In the genomic region with DNA sequence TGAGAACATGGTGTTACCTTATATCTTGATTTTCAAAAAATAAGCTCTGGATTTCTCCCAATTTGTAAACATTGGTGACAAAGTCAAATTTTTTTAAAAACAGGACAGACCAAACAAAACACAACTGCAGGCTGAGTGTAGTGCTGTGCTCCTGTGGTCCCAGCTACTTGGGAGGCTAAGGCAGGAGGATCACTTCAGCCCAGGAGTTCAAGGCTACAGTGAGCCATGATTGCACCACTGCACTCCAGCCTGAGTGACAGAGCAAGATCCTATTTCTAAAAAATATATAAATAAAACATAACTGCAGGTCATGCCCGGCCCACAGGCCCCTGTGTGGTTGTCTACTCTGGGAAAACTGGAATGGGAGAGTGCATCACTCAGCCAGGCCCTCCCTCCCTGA, we compare ENCODE assay signal across 34 cellular contexts. TPM values are rescaled to one million over a fixed set of nuclear protein-coding genes. Genes with fewer than 3 reads are reported as not detected.
"Had no signal": no experiment of that assay in that cellular context is flagged by ENCODE, and none has a peak within 500 bp of the region (broad histone marks: within the 10 kb centered on the region; RNA-seq: fewer than 3 reads in every experiment).

No MANE protein-coding gene starts in this region.

- H3K9me3 ChIP-seq: adrenal gland, body of pancreas, colonic mucosa, esophagus squamous epithelium, gastroesophageal sphincter had no signal

- H3K27me3 ChIP-seq: adrenal gland, body of pancreas, colonic mucosa, esophagus squamous epithelium, gastroesophageal sphincter had no signal

- H3K27ac ChIP-seq: adrenal gland, body of pancreas, colonic mucosa, epithelial cell of prostate, esophagus squamous epithelium, gastroesophageal sphincter, WERI-Rb-1 had no signal

- H3K36me3 ChIP-seq: adrenal gland, colonic mucosa, esophagus squamous epithelium, gastroesophageal sphincter, WERI-Rb-1 had no signal

- H3K4me1 ChIP-seq: colonic mucosa had no signal

- H3K4me3 ChIP-seq: adrenal gland, body of pancreas, colonic mucosa, esophagus squamous epithelium, gastroesophageal sphincter had no signal

- ATAC-seq: activated CD4-positive, CD25-positive, alpha-beta regulatory T cell treated with anti-CD3 and anti-CD28 coated beads, Interleukin-2, amount 50 U/mL, for 24 hours; activated CD8-positive, alpha-beta T cell treated with anti-CD3 and anti-CD28 coated beads for 36 hours; activated naive CD8-positive, alpha-beta T cell treated with anti-CD3 and anti-CD28 coated beads, Interleukin-2, amount 50 U/mL, for 24 hours; activated T-cell treated with anti-CD3 and anti-CD28 coated beads, Interleukin-2, amount 50 U/mL, for 4 hours; activated T-helper 17 cell treated with anti-CD3 and anti-CD28 coated beads, Interleukin-2, amount 50 U/mL, for 72 hours; body of pancreas; gastroesophageal sphincter; T-helper 17 cell had no signal

- DNase-seq: activated B cell treated with CpG ODN at 0.5 μM for 24 hours; activated CD4-positive, alpha-beta T cell treated with anti-CD3 and anti-CD28 coated beads for 48 hours; activated CD4-positive, alpha-beta T cell treated with anti-CD3 and anti-CD28 coated beads, Interleukin-2, amount 50 U/mL, for 1 hour; activated CD4-positive, alpha-beta T cell treated with anti-CD3 and anti-CD28 coated beads, Interleukin-2, amount 50 U/mL, for 48 hours; activated CD8-positive, alpha-beta memory T cell treated with anti-CD3 and anti-CD28 coated beads for 24 hours; activated CD8-positive, alpha-beta T cell treated with anti-CD3 and anti-CD28 coated beads for 36 hours; activated effector memory CD4-positive, alpha-beta T cell treated with Interleukin-2 at 50 U/mL for 16 hours; activated gamma-delta T cell treated with Interleukin-2 at 50 U/mL for 16 hours; activated naive CD4-positive, alpha-beta T cell treated with Interleukin-2 at 50 U/mL for 16 hours; activated naive CD8-positive, alpha-beta T cell treated with anti-CD3 and anti-CD28 coated beads for 36 hours; activated naive CD8-positive, alpha-beta T cell treated with anti-CD3 and anti-CD28 coated beads, Interleukin-2, amount 50 U/mL, for 24 hours; activated T-cell treated with anti-CD3 and anti-CD28 coated beads, Interleukin-2, amount 50 U/mL, for 4 hours; amygdala; body of pancreas; caudate nucleus; colonic mucosa; effector CD8-positive, alpha-beta T cell; esophagus squamous epithelium; foreskin melanocyte; T-helper 1 cell; T-helper 17 cell; T1000; WERI-Rb-1 had no signal

RNA-seq across cellular contexts. Expression of gene UROC1, which starts 37.9 kb away (rescaled TPM):
- total RNA-seq: activated B cell treated with CpG ODN at 0.5 μM for 24 hours; activated CD8-positive, alpha-beta T cell treated with anti-CD3 and anti-CD28 coated beads for 36 hours; activated naive CD8-positive, alpha-beta T cell treated with anti-CD3 and anti-CD28 coated beads for 36 hours; activated T-cell treated with anti-CD3 and anti-CD28 coated beads, Interleukin-2, amount 50 U/mL, for 4 hours; activated T-helper 17 cell treated with anti-CD3 and anti-CD28 coated beads, Interleukin-2, amount 50 U/mL, for 72 hours; aorta; body of pancreas; colonic mucosa; dermis microvascular lymphatic vessel endothelial cell; endothelial cell of umbilical vein; esophagus squamous epithelium; fibroblast of lung; fibroblast of villous mesenchyme; gastroesophageal sphincter; glomerular endothelial cell; T-helper 17 cell had no signal

RNA-seq across cellular contexts. Expression of gene CHST13, which starts 44.3 kb away (rescaled TPM):
- total RNA-seq: activated B cell treated with CpG ODN at 0.5 μM for 24 hours; activated CD8-positive, alpha-beta T cell treated with anti-CD3 and anti-CD28 coated beads for 36 hours; activated naive CD8-positive, alpha-beta T cell treated with anti-CD3 and anti-CD28 coated beads for 36 hours; activated T-cell treated with anti-CD3 and anti-CD28 coated beads, Interleukin-2, amount 50 U/mL, for 4 hours; activated T-helper 17 cell treated with anti-CD3 and anti-CD28 coated beads, Interleukin-2, amount 50 U/mL, for 72 hours; dermis microvascular lymphatic vessel endothelial cell; endothelial cell of umbilical vein; fibroblast of villous mesenchyme; glomerular endothelial cell had no signal
